In genomic region chr7:151320263-151320845, GRCh38 we compare ENCODE assay signal across 17 cellular contexts.
DNase-seq lines count a peak whose midpoint lies in the region; ATAC-seq lines count a peak whose summit lies in the region.
"Had no signal": no experiment of that assay in that cellular context is flagged by ENCODE, and none has a peak within 500 bp of the region (broad histone marks: within the 10 kb centered on the region; RNA-seq: fewer than 3 reads in every experiment).

No MANE protein-coding gene starts in this region.

- peak; percentile 11 for DNase-seq in activated CD8-positive, alpha-beta memory T cell treated with anti-CD3 and anti-CD28 coated beads for 24 hours
- DNase-seq in activated CD8-positive, alpha-beta memory T cell treated with anti-CD3 and anti-CD28 coated beads, Interleukin-2, amount 50 U/mL, for 4 hours = no peak
- DNase-seq in islet precursor cell = peak; percentile 32
- DNase-seq in stimulated activated CD8-positive, alpha-beta memory T cell treated with anti-CD3 and anti-CD28 coated beads, Interleukin-4, amount 100 ng/mL, for 48 hours = peak; percentile 4
- no peak for DNase-seq in NCI-H2081 (lab: John Stamatoyannopoulos, UW)
- DNase-seq: C1 segment of cervical spinal cord; CD4-positive, CD25-positive, alpha-beta regulatory T cell; CD8-positive, alpha-beta memory T cell; COR-L47; DMS 273 treated with DMSO at 0.1 percent for 48 hours; DMS53; DND-41; EL; H9 had no signal

- ATAC-seq in GM18861 (IDR thresholded peaks at IDR 0.05; ENCODE audit: unreplicated experiment) (no peak), HG03108 (IDR thresholded peaks at IDR 0.05; ENCODE audit: unreplicated experiment) (no peak)
- ATAC-seq: GM12878 had no signal

Comparison
In these comparisons a context has a peak if more than half of its experiments do, and no peak if none do; other contexts are left out.
1. DNase-seq: peak in activated CD8-positive, alpha-beta memory T cell treated with anti-CD3 and anti-CD28 coated beads for 24 hours (single experiment), islet precursor cell (single experiment) and stimulated activated CD8-positive, alpha-beta memory T cell treated with anti-CD3 and anti-CD28 coated beads, Interleukin-4, amount 100 ng/mL, for 48 hours (single experiment); none in activated CD8-positive, alpha-beta memory T cell treated with anti-CD3 and anti-CD28 coated beads, Interleukin-2, amount 50 U/mL, for 4 hours (single experiment) and NCI-H2081 (0 of 2).